11 cellular contexts compared by ENCODE assay signal in genomic region chr13:24267801-24268200, GRCh38.
DNase-seq lines count a peak whose midpoint lies in the region; ATAC-seq and TF ChIP-seq lines count a peak whose summit lies in the region.
"Had no signal": no experiment of that assay in that cellular context is flagged by ENCODE, and none has a peak within 500 bp of the region (broad histone marks: within the 10 kb centered on the region; RNA-seq: fewer than 3 reads in every experiment).

No MANE protein-coding gene starts in this region.

- H3K27me3 ChIP-seq in ACC112 (ENCODE audit: insufficient read depth, low read length) (no peaks in the 10 kb centered on the region), neutrophil (no peaks in the 10 kb centered on the region)

- H3K4me1 ChIP-seq in ACC112 (ENCODE audit: control insufficient read depth, insufficient read depth, low read length, unreplicated experiment) = peaks cover 24% of the 10 kb centered on the region
- H3K4me1 ChIP-seq in neutrophil (ENCODE audit: control insufficient read depth in 1 of 2, insufficient read depth in 1 of 2, low read depth in 1 of 2, low read length in 1 of 2) = peaks cover 34 to 45% of the 10 kb centered on the region in 2 experiments

- DNase-seq in GM12865 (ENCODE audit: low read depth) (peak; percentile 17), dedifferentiated amniotic fluid mesenchymal stem cell (ENCODE audit: extremely low spot score) (no peak), GM13976 (ENCODE audit: low spot score) (no peak), inferior parietal cortex (ENCODE audit: extremely low spot score) (no peak)
- DNase-seq: left colon, NCI-H2081 treated with DMSO at 0.1 percent for 48 hours had no signal

- no peaks in the 10 kb centered on the region for H3K36me3 ChIP-seq in ACC112 (ENCODE audit: insufficient read depth, low read length)
- H3K36me3 ChIP-seq in neutrophil = no peaks in the 10 kb centered on the region

- in situ Hi-C loops in GM13976 (cut with MboI; ENCODE audit: low sequenced_read_pairs, unreplicated experiment) = no loop called here

- H2AFZ ChIP-seq in ACC112 (ENCODE audit: low read length, unreplicated experiment) = peak overlapping the region; percentile 94

- no peaks in the 10 kb centered on the region for H3K9me3 ChIP-seq in neutrophil

- TF ChIP-seq POLR2A in GM18505 (IDR thresholded peaks at IDR 0.05; ENCODE audit: borderline replicate concordance, extremely low read depth, insufficient read depth, insufficient read length) = no peak

- no peak for ATAC-seq in GM18505 (IDR thresholded peaks at IDR 0.05; ENCODE audit: unreplicated experiment)
- ATAC-seq: left colon had no signal

- H3K79me2 ChIP-seq in ACC112 (ENCODE audit: control insufficient read depth, insufficient read depth, low read length, unreplicated experiment) = no peaks in the 10 kb centered on the region

- no peak for TF ChIP-seq CTCF in GM12865 (IDR thresholded peaks at IDR 0.05; ENCODE audit: insufficient read depth, low read depth, low read length, missing control alignments)
- TF ChIP-seq CTCF in neutrophil (IDR thresholded peaks at IDR 0.05) = no peak
- no peak for TF ChIP-seq CTCF in GM13976 (IDR thresholded peaks at IDR 0.05; ENCODE audit: borderline replicate concordance, control extremely low read depth, extremely low read depth, insufficient read depth, missing control alignments)

- 0 out of 2 replicates have a peak overlapping the region, but pooled peaks have one; percentile 3 for H3K27ac ChIP-seq in ACC112 (ENCODE audit: low read depth, low read length)
- peak overlapping the region; percentile 29 for H3K27ac ChIP-seq in cingulate gyrus (ENCODE audit: low read depth, low read length)
- H3K27ac ChIP-seq in neutrophil = peak overlapping the region; percentile 71
- H3K27ac ChIP-seq: VCaP had no signal

- peak overlapping the region; percentile 53 for H3K4me3 ChIP-seq in ACC112 (ENCODE audit: low read depth, low read length)
- peak overlapping the region; percentile 36 for H3K4me3 ChIP-seq in GM12865 (ENCODE audit: low read depth, low read length)
- peak overlapping the region in 1 of 2 experiments; percentile 26 for H3K4me3 ChIP-seq in neutrophil (ENCODE audit: low read depth in 1 of 2, low read length in 1 of 2)

Comparison
In these comparisons a context has a peak if more than half of its experiments do, and no peak if none do; other contexts are left out.
1. H3K27ac ChIP-seq: peak in every context shown above with its lines; median percentile 71 in neutrophil; 29 in cingulate gyrus; 3 in ACC112.